ENCODE assay signal across 1 cellular context in the genomic region with DNA sequence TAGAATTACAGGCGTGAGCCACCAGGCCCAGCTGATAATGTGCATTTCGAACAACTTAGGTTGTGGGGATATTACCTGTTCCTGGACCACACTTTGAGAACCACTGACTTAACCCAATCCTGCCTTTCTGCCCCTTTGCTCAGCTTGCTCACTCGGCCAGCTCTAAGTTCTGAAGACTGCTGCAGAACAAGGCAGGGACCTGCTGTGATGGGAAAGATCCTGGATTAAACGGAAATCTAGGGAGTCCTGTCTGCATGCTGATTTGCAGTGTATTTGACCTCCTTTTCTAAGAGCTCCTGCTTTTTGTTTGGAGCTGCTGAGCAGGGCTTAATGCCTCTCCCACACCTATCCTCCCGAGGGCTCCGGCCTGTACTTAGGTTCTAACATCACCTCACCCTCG.
A peak's percentile ranks its signal among the peaks of the same experiment; 100 is the strongest.
TF ChIP-seq lines count a peak whose summit lies in the region.

No MANE protein-coding gene starts in this region.

TF ChIP-seq in GM23338, 12 proteins besides CTCF, POLR2A, EP300 and RAD21:
- TF ChIP-seq ZNF331 (CRISPR knock-in tag; IDR thresholded peaks at IDR 0.05; ENCODE audit: low read depth) (no peak), EZH2 (IDR thresholded peaks at IDR 0.05; ENCODE audit: low read depth, unreplicated experiment) (peak; percentile 88)
- TF ChIP-seq, protein P1, sequence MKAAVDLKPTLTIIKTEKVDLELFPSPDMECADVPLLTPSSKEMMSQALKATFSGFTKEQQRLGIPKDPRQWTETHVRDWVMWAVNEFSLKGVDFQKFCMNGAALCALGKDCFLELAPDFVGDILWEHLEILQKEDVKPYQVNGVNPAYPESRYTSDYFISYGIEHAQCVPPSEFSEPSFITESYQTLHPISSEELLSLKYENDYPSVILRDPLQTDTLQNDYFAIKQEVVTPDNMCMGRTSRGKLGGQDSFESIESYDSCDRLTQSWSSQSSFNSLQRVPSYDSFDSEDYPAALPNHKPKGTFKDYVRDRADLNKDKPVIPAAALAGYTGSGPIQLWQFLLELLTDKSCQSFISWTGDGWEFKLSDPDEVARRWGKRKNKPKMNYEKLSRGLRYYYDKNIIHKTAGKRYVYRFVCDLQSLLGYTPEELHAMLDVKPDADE (IDR thresholded peaks at IDR 0.05): no peak
- TF ChIP-seq, protein P2, sequence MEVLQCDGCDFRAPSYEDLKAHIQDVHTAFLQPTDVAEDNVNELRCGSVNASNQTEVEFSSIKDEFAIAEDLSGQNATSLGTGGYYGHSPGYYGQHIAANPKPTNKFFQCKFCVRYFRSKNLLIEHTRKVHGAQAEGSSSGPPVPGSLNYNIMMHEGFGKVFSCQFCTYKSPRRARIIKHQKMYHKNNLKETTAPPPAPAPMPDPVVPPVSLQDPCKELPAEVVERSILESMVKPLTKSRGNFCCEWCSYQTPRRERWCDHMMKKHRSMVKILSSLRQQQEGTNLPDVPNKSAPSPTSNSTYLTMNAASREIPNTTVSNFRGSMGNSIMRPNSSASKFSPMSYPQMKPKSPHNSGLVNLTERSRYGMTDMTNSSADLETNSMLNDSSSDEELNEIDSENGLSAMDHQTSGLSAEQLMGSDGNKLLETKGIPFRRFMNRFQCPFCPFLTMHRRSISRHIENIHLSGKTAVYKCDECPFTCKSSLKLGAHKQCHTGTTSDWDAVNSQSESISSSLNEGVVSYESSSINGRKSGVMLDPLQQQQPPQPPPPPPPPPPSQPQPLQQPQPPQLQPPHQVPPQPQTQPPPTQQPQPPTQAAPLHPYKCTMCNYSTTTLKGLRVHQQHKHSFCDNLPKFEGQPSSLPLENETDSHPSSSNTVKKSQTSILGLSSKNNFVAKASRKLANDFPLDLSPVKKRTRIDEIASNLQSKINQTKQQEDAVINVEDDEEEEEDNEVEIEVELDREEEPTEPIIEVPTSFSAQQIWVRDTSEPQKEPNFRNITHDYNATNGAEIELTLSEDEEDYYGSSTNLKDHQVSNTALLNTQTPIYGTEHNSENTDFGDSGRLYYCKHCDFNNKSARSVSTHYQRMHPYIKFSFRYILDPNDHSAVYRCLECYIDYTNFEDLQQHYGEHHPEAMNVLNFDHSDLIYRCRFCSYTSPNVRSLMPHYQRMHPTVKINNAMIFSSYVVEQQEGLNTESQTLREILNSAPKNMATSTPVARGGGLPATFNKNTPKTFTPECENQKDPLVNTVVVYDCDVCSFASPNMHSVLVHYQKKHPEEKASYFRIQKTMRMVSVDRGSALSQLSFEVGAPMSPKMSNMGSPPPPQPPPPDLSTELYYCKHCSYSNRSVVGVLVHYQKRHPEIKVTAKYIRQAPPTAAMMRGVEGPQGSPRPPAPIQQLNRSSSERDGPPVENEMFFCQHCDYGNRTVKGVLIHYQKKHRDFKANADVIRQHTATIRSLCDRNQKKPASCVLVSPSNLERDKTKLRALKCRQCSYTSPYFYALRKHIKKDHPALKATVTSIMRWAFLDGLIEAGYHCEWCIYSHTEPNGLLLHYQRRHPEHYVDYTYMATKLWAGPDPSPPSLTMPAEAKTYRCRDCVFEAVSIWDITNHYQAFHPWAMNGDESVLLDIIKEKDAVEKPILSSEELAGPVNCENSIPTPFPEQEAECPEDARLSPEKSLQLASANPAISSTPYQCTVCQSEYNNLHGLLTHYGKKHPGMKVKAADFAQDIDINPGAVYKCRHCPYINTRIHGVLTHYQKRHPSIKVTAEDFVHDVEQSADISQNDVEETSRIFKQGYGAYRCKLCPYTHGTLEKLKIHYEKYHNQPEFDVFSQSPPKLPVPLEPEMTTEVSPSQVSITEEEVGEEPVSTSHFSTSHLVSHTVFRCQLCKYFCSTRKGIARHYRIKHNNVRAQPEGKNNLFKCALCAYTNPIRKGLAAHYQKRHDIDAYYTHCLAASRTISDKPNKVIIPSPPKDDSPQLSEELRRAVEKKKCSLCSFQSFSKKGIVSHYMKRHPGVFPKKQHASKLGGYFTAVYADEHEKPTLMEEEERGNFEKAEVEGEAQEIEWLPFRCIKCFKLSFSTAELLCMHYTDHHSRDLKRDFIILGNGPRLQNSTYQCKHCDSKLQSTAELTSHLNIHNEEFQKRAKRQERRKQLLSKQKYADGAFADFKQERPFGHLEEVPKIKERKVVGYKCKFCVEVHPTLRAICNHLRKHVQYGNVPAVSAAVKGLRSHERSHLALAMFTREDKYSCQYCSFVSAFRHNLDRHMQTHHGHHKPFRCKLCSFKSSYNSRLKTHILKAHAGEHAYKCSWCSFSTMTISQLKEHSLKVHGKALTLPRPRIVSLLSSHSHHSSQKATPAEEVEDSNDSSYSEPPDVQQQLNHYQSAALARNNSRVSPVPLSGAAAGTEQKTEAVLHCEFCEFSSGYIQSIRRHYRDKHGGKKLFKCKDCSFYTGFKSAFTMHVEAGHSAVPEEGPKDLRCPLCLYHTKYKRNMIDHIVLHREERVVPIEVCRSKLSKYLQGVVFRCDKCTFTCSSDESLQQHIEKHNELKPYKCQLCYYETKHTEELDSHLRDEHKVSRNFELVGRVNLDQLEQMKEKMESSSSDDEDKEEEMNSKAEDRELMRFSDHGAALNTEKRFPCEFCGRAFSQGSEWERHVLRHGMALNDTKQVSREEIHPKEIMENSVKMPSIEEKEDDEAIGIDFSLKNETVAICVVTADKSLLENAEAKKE (CRISPR knock-in tag; IDR thresholded peaks at IDR 0.05): no peak
